1 cellular context compared by ENCODE assay signal in genomic region chr12:121806556-121807308, GRCh38.
TF ChIP-seq lines count a peak whose summit lies in the region.

No MANE protein-coding gene starts in this region.

TF ChIP-seq in HEK293, 187 proteins besides CTCF, POLR2A, EP300 and RAD21 (continued from another document):
- TF ChIP-seq AEBP2 (tag by site-specific recombination; IDR thresholded peaks at IDR 0.05; ENCODE audit: borderline replicate concordance) = no peak
- no peak for TF ChIP-seq ZNF433 (tag by site-specific recombination; IDR thresholded peaks at IDR 0.05; ENCODE audit: low read depth)
- no peak for TF ChIP-seq KLF9 (tag by site-specific recombination; IDR thresholded peaks at IDR 0.05; ENCODE audit: low read depth)
- TF ChIP-seq ZNF280C (tag by site-specific recombination; IDR thresholded peaks at IDR 0.05) = no peak
- no peak for TF ChIP-seq ZFP37 (tag by site-specific recombination; IDR thresholded peaks at IDR 0.05)
- no peak for TF ChIP-seq ZNF157 (tag by site-specific recombination; IDR thresholded peaks at IDR 0.05)
- TF ChIP-seq ZEB2 (tag by site-specific recombination; IDR thresholded peaks at IDR 0.05) = no peak
- TF ChIP-seq ZNF341 (tag by site-specific recombination; IDR thresholded peaks at IDR 0.05; ENCODE audit: low read depth) = peak; percentile 99
- TF ChIP-seq ZSCAN4 (tag by site-specific recombination; IDR thresholded peaks at IDR 0.05) = no peak
- peak; percentile 15; the same call in 1 of the 2 replicates for TF ChIP-seq IKZF3 (tag by site-specific recombination; IDR thresholded peaks at IDR 0.05)
- TF ChIP-seq ZNF600 (tag by site-specific recombination; IDR thresholded peaks at IDR 0.05) = 0 out of 2 replicates have a peak, but pooled peaks have one; percentile 6
- TF ChIP-seq REST (tag by site-specific recombination; IDR thresholded peaks at IDR 0.05) = no peak
- TF ChIP-seq GLI4 (tag by site-specific recombination; IDR thresholded peaks at IDR 0.05) = no peak
- TF ChIP-seq ZNF664 (tag by site-specific recombination; IDR thresholded peaks at IDR 0.05) = no peak
- TF ChIP-seq PRDM2 (tag by site-specific recombination; IDR thresholded peaks at IDR 0.05; ENCODE audit: borderline replicate concordance) = no peak
- TF ChIP-seq ZNF791 (tag by site-specific recombination; IDR thresholded peaks at IDR 0.05) = no peak
- TF ChIP-seq HOXA7 (CRISPR knock-in tag; IDR thresholded peaks at IDR 0.05; ENCODE audit: borderline replicate concordance) = no peak
- no peak for TF ChIP-seq ZNF274 (IDR thresholded peaks at IDR 0.05; ENCODE audit: low read length)
- TF ChIP-seq ZNF274 (tag by site-specific recombination; IDR thresholded peaks at IDR 0.05; ENCODE audit: borderline replicate concordance) = no peak
- TF ChIP-seq SP3 (tag by site-specific recombination; IDR thresholded peaks at IDR 0.05) = no peak
- no peak for TF ChIP-seq ZBTB8A (tag by site-specific recombination; IDR thresholded peaks at IDR 0.05)
- TF ChIP-seq ZNF426 (tag by site-specific recombination; IDR thresholded peaks at IDR 0.05) = no peak
- peak; percentile 42; the same call in 1 of the 2 replicates for TF ChIP-seq ZBTB20 (tag by site-specific recombination; IDR thresholded peaks at IDR 0.05)
- TF ChIP-seq INSM2 (tag by site-specific recombination; IDR thresholded peaks at IDR 0.05) = no peak
- peak; percentile 57 for TF ChIP-seq ZBTB17 (tag by site-specific recombination; IDR thresholded peaks at IDR 0.05)
- TF ChIP-seq ZBTB21 (tag by site-specific recombination; IDR thresholded peaks at IDR 0.05) = no peak
- no peak for TF ChIP-seq ELK4 (IDR thresholded peaks at IDR 0.05; ENCODE audit: borderline replicate concordance, low read depth, low read length)
- TF ChIP-seq ZBTB11 (tag by site-specific recombination; conservative IDR thresholded peaks at IDR 0.05; ENCODE audit: low read depth) = no peak
- TF ChIP-seq ZBTB1 (tag by site-specific recombination; IDR thresholded peaks at IDR 0.05) = no peak
- no peak for TF ChIP-seq PRDM4 (tag by site-specific recombination; IDR thresholded peaks at IDR 0.05)
- TF ChIP-seq ZNF350 (tag by site-specific recombination; IDR thresholded peaks at IDR 0.05) = no peak
- no peak for TF ChIP-seq SCRT1 (tag by site-specific recombination; IDR thresholded peaks at IDR 0.05; ENCODE audit: borderline replicate concordance)
